In genomic region chr19:984165-984967, GRCh38 we compare ENCODE assay signal across 8 cellular contexts. TPM values are rescaled to one million over a fixed set of nuclear protein-coding genes. Genes with fewer than 3 reads are reported as not detected.
DNase-seq lines count a peak whose midpoint lies in the region; ATAC-seq and TF ChIP-seq lines count a peak whose summit lies in the region.

A gene with protein sequence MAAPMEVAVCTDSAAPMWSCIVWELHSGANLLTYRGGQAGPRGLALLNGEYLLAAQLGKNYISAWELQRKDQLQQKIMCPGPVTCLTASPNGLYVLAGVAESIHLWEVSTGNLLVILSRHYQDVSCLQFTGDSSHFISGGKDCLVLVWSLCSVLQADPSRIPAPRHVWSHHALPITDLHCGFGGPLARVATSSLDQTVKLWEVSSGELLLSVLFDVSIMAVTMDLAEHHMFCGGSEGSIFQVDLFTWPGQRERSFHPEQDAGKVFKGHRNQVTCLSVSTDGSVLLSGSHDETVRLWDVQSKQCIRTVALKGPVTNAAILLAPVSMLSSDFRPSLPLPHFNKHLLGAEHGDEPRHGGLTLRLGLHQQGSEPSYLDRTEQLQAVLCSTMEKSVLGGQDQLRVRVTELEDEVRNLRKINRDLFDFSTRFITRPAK (plus strand): TSS chr19:984345. CDS start chr19:984354, 9 bp downstream.

- H3K27me3 Mint-ChIP-seq in activated naive CD8-positive, alpha-beta T cell treated with anti-CD3 and anti-CD28 coated beads, Interleukin-2, amount 50 U/mL, for 24 hours = no peaks in the 10 kb centered on the region

- H3K4me1 ChIP-seq in HCT116 (ENCODE audit: control insufficient read depth in 1 of 2, insufficient read depth in 2 of 2, low read length in 2 of 2) (peaks cover 22 to 40% of the 10 kb centered on the region in 2 experiments), cardiac muscle cell (ENCODE audit: low read depth) (peaks cover 8% of the 10 kb centered on the region), tibial nerve (peaks cover 0 to 44% (median 22%) of the 10 kb centered on the region in 4 donors)

- peak within 1 kb of the TSS; percentile 91 for H3K4me3 Mint-ChIP-seq in activated naive CD8-positive, alpha-beta T cell treated with anti-CD3 and anti-CD28 coated beads, Interleukin-2, amount 50 U/mL, for 24 hours

- H2AFZ ChIP-seq in HCT116 (ENCODE audit: low read depth, low read length, poor library complexity, severe bottlenecking) = no peak within 1 kb of the TSS

- 1% methylated on average over 24 to 71 of the region's 78 CpGs for whole genome bisulfite sequencing in tibial nerve, 2 donors

- TF ChIP-seq EP300 in tibial nerve (IDR thresholded peaks at IDR 0.05) = peak in 1 of 2 donors; percentile 89

- POLR2A ChIA-PET in HCT116 (lab: Charles Lee) = interaction anchor here (0.6 to 2.1 kb wide), 9 partner anchors 25 to 285 kb away, joined by 3 to 9 read pairs (median 3); partner anchors contain the start of genes ABCA7 and CIRBP

- peaks cover 16% of the 10 kb centered on the region for H3K36me3 Mint-ChIP-seq in activated naive CD8-positive, alpha-beta T cell treated with anti-CD3 and anti-CD28 coated beads, Interleukin-2, amount 50 U/mL, for 24 hours (ENCODE audit: low read depth)

- H3K27ac Mint-ChIP-seq in activated naive CD8-positive, alpha-beta T cell treated with anti-CD3 and anti-CD28 coated beads, Interleukin-2, amount 50 U/mL, for 24 hours = peak within 1 kb of the TSS; percentile 96

- H3K27ac ChIP-seq in HCT116 (ENCODE audit: low read depth, low read length) (peak within 1 kb of the TSS; percentile 88), cardiac muscle cell (peak within 1 kb of the TSS; percentile 99), tibial nerve (peak within 1 kb of the TSS; percentile 81 to 96 (median 92))

- CTCF ChIA-PET in HCT116 (lab: Charles Lee) = interaction anchor here (0.6 to 2.2 kb wide), 8 partner anchors 36 to 304 kb away, joined by 3 to 21 read pairs (median 4); no protein-coding TSS in a partner anchor

- no peaks in the 10 kb centered on the region for H4K20me1 ChIP-seq in HCT116 (ENCODE audit: insufficient read depth)

- DNase-seq in ELR (ENCODE audit: low read depth) = peak; percentile 93
- peak; percentile 71 for DNase-seq in HCT116 (ENCODE audit: low read depth, low spot score)
- DNase-seq in NCI-H1092 treated with DMSO at 0.1 percent for 48 hours (lab: John Stamatoyannopoulos, UW) = peak; percentile 93
- peak; percentile 55 to 77 for DNase-seq in SW 1271 (lab: John Stamatoyannopoulos, UW)
- peak; percentile 94 for DNase-seq in activated naive CD8-positive, alpha-beta T cell treated with anti-CD3 and anti-CD28 coated beads, Interleukin-2, amount 50 U/mL, for 24 hours
- peak; percentile 93 to 96 for DNase-seq in cardiac muscle cell (ENCODE audit: low read depth in 1 of 2, low spot score in 1 of 2)
- DNase-seq in pons (ENCODE audit: low spot score) = peak; percentile 90
- peak; percentile 88 to 91 for DNase-seq in tibial nerve (ENCODE audit: low spot score in 2 of 2)

- H3K79me2 ChIP-seq in HCT116 (ENCODE audit: insufficient read depth, low read length) = peaks cover 31% of the 10 kb centered on the region

- ATAC-seq in HCT116 = peak; percentile 67
- peak; percentile 81 for ATAC-seq in activated naive CD8-positive, alpha-beta T cell treated with anti-CD3 and anti-CD28 coated beads, Interleukin-2, amount 50 U/mL, for 24 hours

- TF ChIP-seq RAD21 in HCT116 (IDR thresholded peaks at IDR 0.05; ENCODE audit: low read depth) = no peak

- H3K4me3 ChIP-seq in HCT116 (replicated peaks in 1 of 2; ENCODE audit: low read depth in 1 of 2, low read length in 2 of 2) = peak within 1 kb of the TSS; percentile 92 to 99
- peak within 1 kb of the TSS; percentile 99 for H3K4me3 ChIP-seq in cardiac muscle cell
- H3K4me3 ChIP-seq in tibial nerve = peak within 1 kb of the TSS; percentile 80 to 95 (median 90)

- H3K4me2 ChIP-seq in HCT116 (ENCODE audit: low read length) = peak within 1 kb of the TSS; percentile 81

- H3K9me2 ChIP-seq in HCT116 (ENCODE audit: insufficient read depth) = no peaks in the 10 kb centered on the region

- TF ChIP-seq POLR2A in HCT116 (IDR thresholded peaks at IDR 0.05; ENCODE audit: borderline replicate concordance, extremely low read depth, insufficient read depth, insufficient read length) (peak; percentile 62), tibial nerve (IDR thresholded peaks at IDR 0.05) (peak; percentile 53 to 70)

- RAD21 ChIA-PET in HCT116 (lab: Charles Lee; ENCODE audit: low non-redundant PET in 1 of 2, low total read pairs in 2 of 2, uncharacterized antibody in 2 of 2, unreplicated experiment in 2 of 2) = no interaction called here

- H3K36me3 ChIP-seq in HCT116 (ENCODE audit: control insufficient read depth in 1 of 2, insufficient read depth in 2 of 2, low read length in 2 of 2) (peaks cover 8 to 29% of the 10 kb centered on the region in 2 experiments), cardiac muscle cell (peaks cover 15% of the 10 kb centered on the region), tibial nerve (peaks cover 0 to 34% (median 0%) of the 10 kb centered on the region in 3 donors)

- peaks cover 21% of the 10 kb centered on the region for H3K4me1 Mint-ChIP-seq in activated naive CD8-positive, alpha-beta T cell treated with anti-CD3 and anti-CD28 coated beads, Interleukin-2, amount 50 U/mL, for 24 hours

- BruUV-seq in HCT116 (replicated peaks; lab: Mats Ljungman, UMichigan) = no TSS peak

- peak within 1 kb of the TSS; percentile 99 for H3K9ac ChIP-seq in HCT116 (ENCODE audit: low read length)

- TF ChIP-seq CTCF in HCT116 (IDR thresholded peaks at IDR 0.05 in 2 of 3, conservative IDR thresholded peaks at IDR 0.05 in 1 of 3; ENCODE audit: borderline replicate concordance in 1 of 3, insufficient read depth in 1 of 3, low read depth in 2 of 3, low read length in 2 of 3) (no peak), cardiac muscle cell (IDR thresholded peaks at IDR 0.05; ENCODE audit: low read depth, low read length) (peak; percentile 16), tibial nerve (IDR thresholded peaks at IDR 0.05) (peak in 3 of 5 experiments; percentile 35 to 68 (median 61))

- intact Hi-C loops in HCT116 (cut with micrococcal nuclease) = no loop called here

- H3K9me3 ChIP-seq in HCT116 (ENCODE audit: control insufficient read depth in 1 of 2, insufficient read depth in 1 of 2, low read depth in 1 of 2, low read length in 2 of 2) = no peaks in the 10 kb centered on the region
- no peaks in the 10 kb centered on the region for H3K9me3 ChIP-seq in cardiac muscle cell (ENCODE audit: low read depth)
- H3K9me3 ChIP-seq in tibial nerve = no peaks in the 10 kb centered on the region

- no peaks in the 10 kb centered on the region for H3K27me3 ChIP-seq in HCT116 (ENCODE audit: insufficient read depth, low read length)
- no peaks in the 10 kb centered on the region for H3K27me3 ChIP-seq in cardiac muscle cell
- no peaks in the 10 kb centered on the region for H3K27me3 ChIP-seq in tibial nerve

- no peaks in the 10 kb centered on the region for H3K9me3 Mint-ChIP-seq in activated naive CD8-positive, alpha-beta T cell treated with anti-CD3 and anti-CD28 coated beads, Interleukin-2, amount 50 U/mL, for 24 hours

TF ChIP-seq in HCT116, 20 proteins besides CTCF, POLR2A, EP300 and RAD21 (continues in another document):
- TF ChIP-seq ATF3 (IDR thresholded peaks at IDR 0.05) = no peak
- no peak for TF ChIP-seq JUND (IDR thresholded peaks at IDR 0.05)
- TF ChIP-seq EGR1 (IDR thresholded peaks at IDR 0.05; ENCODE audit: low read depth) = no peak
- TF ChIP-seq EZH2 (IDR thresholded peaks at IDR 0.05) = no peak
- no peak for TF ChIP-seq CEBPB (IDR thresholded peaks at IDR 0.05; ENCODE audit: low read depth)
- TF ChIP-seq YY1 (IDR thresholded peaks at IDR 0.05; ENCODE audit: extremely low read depth, insufficient replicate concordance, low read depth, low read length) = peak; percentile 98
- peak; percentile 48; the same call in 1 of the 2 replicates for TF ChIP-seq POLR2AphosphoS5 (IDR thresholded peaks at IDR 0.05; ENCODE audit: low read depth, low read length)
- TF ChIP-seq ZBTB33 (IDR thresholded peaks at IDR 0.05; ENCODE audit: extremely low read depth, insufficient replicate concordance, low read length) = no peak
- TF ChIP-seq SRF (IDR thresholded peaks at IDR 0.05; ENCODE audit: low read depth) = no peak; the same call in 1 of the 2 replicates
- TF ChIP-seq ZNF274 (IDR thresholded peaks at IDR 0.05; ENCODE audit: low read depth, low read length) = no peak
- TF ChIP-seq ELF1 (IDR thresholded peaks at IDR 0.05; ENCODE audit: borderline replicate concordance, low read depth) = no peak
- TF ChIP-seq FOSL1 (IDR thresholded peaks at IDR 0.05; ENCODE audit: low read depth) = no peak

RNA-seq across cellular contexts. Expression of the gene that starts here (rescaled TPM):
- total RNA-seq in HCT116 (2021; ENCODE audit: unreplicated experiment) (124 TPM), cardiac muscle cell (136 and 143 TPM in 2 replicates), tibial nerve (10 to 100 TPM; 23.3 to 90.6 (median 52.8) TPM)
- polyA plus RNA-seq in HCT116 (2012) = 104 and 106 TPM in 2 replicates
- polyA plus RNA-seq in cardiac muscle cell = 241 and 262 TPM in 2 replicates

Comparison
In these comparisons a context has a peak if more than half of its experiments do, and no peak if none do; other contexts are left out.
1. Peak in every context shown above with its lines: DNase-seq, ATAC-seq, H3K4me3 ChIP-seq and H3K27ac ChIP-seq.
2. CTCF ChIP-seq: peak in cardiac muscle cell (single experiment) and tibial nerve (3 of 5); none in HCT116 (0 of 3).